ENCODE assay signal across 18 cellular contexts in genomic region chr13:75825161-75825560, GRCh38.
"Had no signal": no experiment of that assay in that cellular context is flagged by ENCODE, and none has a peak within 500 bp of the region (broad histone marks: within the 10 kb centered on the region; RNA-seq: fewer than 3 reads in every experiment).

No MANE protein-coding gene starts in this region.

- H3K9me3 ChIP-seq: adrenal gland, gastroesophageal sphincter, neutrophil, tibial artery had no signal

- H3K4me1 Mint-ChIP-seq: activated naive CD4-positive, alpha-beta T cell treated with anti-CD3 and anti-CD28 coated beads, Interleukin-2, amount 50 U/mL, for 24 hours had no signal

- H3K4me3 ChIP-seq: adrenal gland, cardiac muscle cell, gastroesophageal sphincter, tibial artery had no signal

- H3K27ac ChIP-seq: adrenal gland, cardiac muscle cell, gastroesophageal sphincter, neutrophil, parathyroid adenoma, tibial artery had no signal

- ATAC-seq: activated T-cell treated with anti-CD3 and anti-CD28 coated beads, Interleukin-2, amount 50 U/mL, for 4 hours; gastroesophageal sphincter; naive thymus-derived CD8-positive, alpha-beta T cell had no signal

- H3K4me1 ChIP-seq: adrenal gland, gastroesophageal sphincter, parathyroid adenoma, tibial artery had no signal

- H3K36me3 ChIP-seq: adrenal gland, neutrophil had no signal

- H3K27me3 Mint-ChIP-seq: activated CD4-positive, alpha-beta memory T cell treated with anti-CD3 and anti-CD28 coated beads for 36 hours; activated naive CD4-positive, alpha-beta T cell treated with anti-CD3 and anti-CD28 coated beads, Interleukin-2, amount 50 U/mL, for 24 hours; naive thymus-derived CD8-positive, alpha-beta T cell had no signal

- H3K27ac Mint-ChIP-seq: activated CD4-positive, alpha-beta memory T cell treated with anti-CD3 and anti-CD28 coated beads for 36 hours; activated naive CD4-positive, alpha-beta T cell treated with anti-CD3 and anti-CD28 coated beads, Interleukin-2, amount 50 U/mL, for 24 hours; endodermal cell; naive thymus-derived CD8-positive, alpha-beta T cell had no signal

- DNase-seq: activated CD4-positive, alpha-beta memory T cell treated with anti-CD3 and anti-CD28 coated beads for 36 hours; activated CD4-positive, CD25-positive, alpha-beta regulatory T cell treated with anti-CD3 and anti-CD28 coated beads, Interleukin-2, amount 50 U/mL, for 72 hours; activated effector memory CD4-positive, alpha-beta T cell treated with anti-CD3 and anti-CD28 coated beads, Interleukin-2, amount 50 U/mL, for 16 hours; activated T-cell treated with anti-CD3 and anti-CD28 coated beads, Interleukin-2, amount 50 U/mL, for 4 hours; adrenal gland; endodermal cell; erythroblast; kidney glomerular epithelial cell; mesenchymal stem cell; naive thymus-derived CD8-positive, alpha-beta T cell; stimulated activated CD4-positive, alpha-beta T cell treated with anti-CD3 and anti-CD28 coated beads, Interleukin-12 subunit alpha, Interleukin-12 subunit beta, amount 100 ng/mL, for 4 hours; stimulated activated naive CD4-positive, alpha-beta T cell; tibial artery had no signal

- H3K4me3 Mint-ChIP-seq: activated CD4-positive, alpha-beta memory T cell treated with anti-CD3 and anti-CD28 coated beads for 36 hours; activated naive CD4-positive, alpha-beta T cell treated with anti-CD3 and anti-CD28 coated beads, Interleukin-2, amount 50 U/mL, for 24 hours; activated T-cell treated with anti-CD3 and anti-CD28 coated beads, Interleukin-2, amount 50 U/mL, for 4 hours; endodermal cell; naive thymus-derived CD8-positive, alpha-beta T cell had no signal

- H3K9me3 Mint-ChIP-seq: activated CD4-positive, alpha-beta memory T cell treated with anti-CD3 and anti-CD28 coated beads for 36 hours; activated T-cell treated with anti-CD3 and anti-CD28 coated beads, Interleukin-2, amount 50 U/mL, for 4 hours; endodermal cell had no signal

- H3K9ac ChIP-seq: parathyroid adenoma had no signal

- H3K79me2 ChIP-seq: parathyroid adenoma had no signal

- H3K27me3 ChIP-seq: adrenal gland, cardiac muscle cell, gastroesophageal sphincter, neutrophil, tibial artery had no signal

- H2AFZ ChIP-seq: parathyroid adenoma had no signal
